Comparison of ENCODE assay signal across 8 cellular contexts in the genomic region with DNA sequence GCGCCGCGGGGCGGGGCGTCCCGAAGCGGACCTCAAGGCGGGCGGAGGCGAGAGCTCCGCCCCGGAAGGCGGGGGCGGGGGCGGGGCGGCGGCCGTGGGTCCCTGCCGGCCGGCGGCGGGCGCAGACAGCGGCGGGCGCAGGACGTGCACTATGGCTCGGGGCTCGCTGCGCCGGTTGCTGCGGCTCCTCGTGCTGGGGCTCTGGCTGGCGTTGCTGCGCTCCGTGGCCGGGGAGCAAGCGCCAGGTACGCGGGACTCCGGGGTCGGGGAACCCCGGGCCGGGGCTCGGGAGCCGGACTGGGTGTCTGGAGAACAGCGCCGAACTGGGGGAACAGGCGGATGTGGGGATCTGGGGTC. TPM values are rescaled to one million over a fixed set of nuclear protein-coding genes. Genes with fewer than 3 reads are reported as not detected.
A peak's percentile ranks its signal among the peaks of the same experiment; 100 is the strongest.
DNase-seq lines count a peak whose midpoint lies in the region; ATAC-seq, FAIRE-seq and TF ChIP-seq lines count a peak whose summit lies in the region.

A gene with protein sequence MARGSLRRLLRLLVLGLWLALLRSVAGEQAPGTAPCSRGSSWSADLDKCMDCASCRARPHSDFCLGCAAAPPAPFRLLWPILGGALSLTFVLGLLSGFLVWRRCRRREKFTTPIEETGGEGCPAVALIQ (plus strand): TSS at position 122 of the 357 bp plus-strand sequence. CDS start 30 bp downstream, at position 152.

- H3K27ac ChIP-seq in RWPE1 (peak within 1 kb of the TSS; percentile 99), foreskin keratinocyte (peak within 1 kb of the TSS; percentile 98), neural progenitor cell (no peak within 1 kb of the TSS), tibial artery (peak within 1 kb of the TSS; percentile 95 to 96)

- H3K4me3 Mint-ChIP-seq in neural progenitor cell, result peak within 1 kb of the TSS; percentile 93

- H2AFZ ChIP-seq in neural progenitor cell (replicated peaks), result peak within 1 kb of the TSS; percentile 38

- H3K4me1 ChIP-seq in foreskin keratinocyte, result peaks cover 2% of the 10 kb centered on the region
- H3K4me1 ChIP-seq in neural progenitor cell, result peaks cover 21% of the 10 kb centered on the region
- H3K4me1 ChIP-seq in tibial artery, result peaks cover 0 to 56% (median 40%) of the 10 kb centered on the region in 4 donors

- H4K20me1 ChIP-seq in neural progenitor cell (ENCODE audit: low read depth), result peaks cover 56% of the 10 kb centered on the region

- H3K9ac ChIP-seq in neural progenitor cell, result no peak within 1 kb of the TSS

- peak within 1 kb of the TSS; percentile 75 for H3K4me3 ChIP-seq in neural progenitor cell
- H3K4me3 ChIP-seq in tibial artery, result peak within 1 kb of the TSS; percentile 73 to 88

- ATAC-seq in HG02798 (IDR thresholded peaks at IDR 0.05; ENCODE audit: poor library complexity, unreplicated experiment), result peak; percentile 26
- peak; percentile 6 for ATAC-seq in foreskin keratinocyte
- ATAC-seq in GM21360 (IDR thresholded peaks at IDR 0.05; ENCODE audit: unreplicated experiment), result no peak

- POLR2A ChIA-PET in RWPE1 (lab: Yijun Ruan, JAX; ENCODE audit: low non-redundant PET), result interaction anchor here (0.6 to 5.0 kb wide), 6 partner anchors 9 to 28 kb away, joined by 3 to 49 read pairs (median 7); no protein-coding TSS in a partner anchor

- TF ChIP-seq CTCF in D721Med (IDR thresholded peaks at IDR 0.05; ENCODE audit: insufficient read depth, missing control alignments) (no peak), RWPE1 (conservative IDR thresholded peaks at IDR 0.05; ENCODE audit: low read depth) (no peak), foreskin keratinocyte (conservative IDR thresholded peaks at IDR 0.05) (peak; percentile 19), neural progenitor cell (IDR thresholded peaks at IDR 0.05) (no peak), tibial artery (IDR thresholded peaks at IDR 0.05) (peak in 1 of 2 experiments; percentile 13)

- H3K27ac Mint-ChIP-seq in neural progenitor cell, result peak within 1 kb of the TSS; percentile 87

- peaks cover 65% of the 10 kb centered on the region for H3F3A ChIP-seq in neural progenitor cell (ENCODE audit: low read depth)

- H3K4me1 Mint-ChIP-seq in neural progenitor cell, result peaks cover 54% of the 10 kb centered on the region

- peaks cover 32% of the 10 kb centered on the region for H3K27me3 Mint-ChIP-seq in neural progenitor cell (ENCODE audit: insufficient read depth, low read depth)

- H3K27me3 ChIP-seq in foreskin keratinocyte (no peaks in the 10 kb centered on the region), neural progenitor cell (peaks cover 26% of the 10 kb centered on the region), tibial artery (peaks cover 0 to 24% of the 10 kb centered on the region in 2 donors)

- no peaks in the 10 kb centered on the region for H3K9me3 Mint-ChIP-seq in neural progenitor cell

- intact Hi-C loops in tibial artery (cut with DNase I; ENCODE audit: low total_unique reads), result no loop called here

- peaks cover 32% of the 10 kb centered on the region for H3K79me2 ChIP-seq in neural progenitor cell (ENCODE audit: low read depth)

- H3K9me3 ChIP-seq in neural progenitor cell (ENCODE audit: low read depth) (no peaks in the 10 kb centered on the region), tibial artery (no peaks in the 10 kb centered on the region)

- DNase-seq in D721Med (ENCODE audit: insufficient read length, low spot score) (peak; percentile 91), RWPE1 (ENCODE audit: low spot score) (peak; percentile 75), foreskin keratinocyte (peak; percentile 22 to 63), neural progenitor cell (ENCODE audit: low spot score) (peak; percentile 93), tibial artery (peak; percentile 70 to 88)
- peak; percentile 69 for DNase-seq in activated naive CD4-positive, alpha-beta T cell treated with Interleukin-2 at 50 U/mL for 16 hours

- CTCF ChIA-PET in RWPE1 (lab: Yijun Ruan, JAX), result interaction anchor here (1.3 to 2.6 kb wide), 4 partner anchors 11 to 110 kb away, joined by 3 to 13 read pairs (median 8); no protein-coding TSS in a partner anchor

- peak within 1 kb of the TSS; percentile 84 for H3K4me2 ChIP-seq in neural progenitor cell

- peaks cover 5% of the 10 kb centered on the region for H3K36me3 Mint-ChIP-seq in neural progenitor cell

- H3K36me3 ChIP-seq in neural progenitor cell (no peaks in the 10 kb centered on the region), tibial artery (no peaks in the 10 kb centered on the region)

- FAIRE-seq in D721Med (lab: Jason Lieb, UNC), result no peak

RNA-seq across cellular contexts. Expression of the gene that starts here (rescaled TPM):
- total RNA-seq in foreskin keratinocyte (435 and 449 TPM in 2 replicates), neural progenitor cell (ENCODE audit: low replicate concordance) (6.7 and 14.3 TPM in 2 replicates)
- 645 and 656 TPM in 2 replicates for polyA plus RNA-seq in foreskin keratinocyte

Comparison
In these comparisons a context has a peak if more than half of its experiments do, and no peak if none do; other contexts are left out.
1. RNA of the gene that starts here (total RNA-seq): 435 to 449 TPM in foreskin keratinocyte; 6.7 to 14.3 TPM in neural progenitor cell; every median in the first group is over 10 times any median in the second.
2. DNase-seq: peak in every context shown above with its lines; median percentile 93 in neural progenitor cell; 91 in D721Med; 79 in tibial artery; 75 in RWPE1; 69 in activated naive CD4-positive, alpha-beta T cell treated with Interleukin-2 at 50 U/mL for 16 hours; 42 in foreskin keratinocyte.